9 cellular contexts compared by ENCODE assay signal in genomic region chr7:41702635-41703371, GRCh38. TPM values are rescaled to one million over a fixed set of nuclear protein-coding genes. Genes with fewer than 3 reads are reported as not detected.
DNase-seq lines count a peak whose midpoint lies in the region; ATAC-seq, FAIRE-seq and TF ChIP-seq lines count a peak whose summit lies in the region.
"Had no signal": no experiment of that assay in that cellular context is flagged by ENCODE, and none has a peak within 500 bp of the region (broad histone marks: within the 10 kb centered on the region; RNA-seq: fewer than 3 reads in every experiment).

TSS of gene INHBA (minus strand) at chr7:41703090. CDS start at chr7:41700374, 2,716 bp downstream.

- H4K20me1 ChIP-seq in astrocyte (ENCODE audit: insufficient read depth, low read length) (peaks cover 27% of the 10 kb centered on the region), smooth muscle cell (ENCODE audit: low read depth) (peaks cover 40% of the 10 kb centered on the region)

- H3K4me3 ChIP-seq in astrocyte (ENCODE audit: insufficient read depth, low read depth, low read length) (peak within 1 kb of the TSS; percentile 91), smooth muscle cell (peak within 1 kb of the TSS; percentile 55)

- H3K9me3 Mint-ChIP-seq in astrocyte (ENCODE audit: unreplicated experiment), result no peaks in the 10 kb centered on the region

- no peaks in the 10 kb centered on the region for H3K27me3 Mint-ChIP-seq in astrocyte (ENCODE audit: low read depth, unreplicated experiment)

- H3K4me1 ChIP-seq in astrocyte (ENCODE audit: insufficient read depth, low read length) (peaks cover 27% of the 10 kb centered on the region), smooth muscle cell (ENCODE audit: low read depth) (peaks cover 12% of the 10 kb centered on the region)

- peaks cover 71% of the 10 kb centered on the region for H3K79me2 ChIP-seq in astrocyte (ENCODE audit: insufficient read depth, low read length)
- peaks cover 49% of the 10 kb centered on the region for H3K79me2 ChIP-seq in smooth muscle cell (ENCODE audit: low read depth)

- FAIRE-seq in astrocyte (lab: Jason Lieb, UNC), result peak; percentile 96

- intact Hi-C loops in left ventricle myocardium superior (cut with micrococcal nuclease), result no loop called here

- TF ChIP-seq CTCF in astrocyte (IDR thresholded peaks at IDR 0.05; ENCODE audit: insufficient read depth, low read depth, low read length), result no peak
- TF ChIP-seq CTCF in smooth muscle cell (IDR thresholded peaks at IDR 0.05; ENCODE audit: borderline replicate concordance, insufficient read depth, poor library complexity, severe bottlenecking), result no peak

- peak within 1 kb of the TSS; percentile 82 for H3K27ac Mint-ChIP-seq in astrocyte (ENCODE audit: unreplicated experiment)

- peaks cover 8% of the 10 kb centered on the region for H3K36me3 ChIP-seq in astrocyte (ENCODE audit: insufficient read depth, low read length)
- H3K36me3 ChIP-seq in smooth muscle cell (ENCODE audit: low read depth), result no peaks in the 10 kb centered on the region

- H3K36me3 Mint-ChIP-seq in astrocyte (ENCODE audit: low read depth, unreplicated experiment), result peaks cover 8% of the 10 kb centered on the region

- peak within 1 kb of the TSS; percentile 99 for H3K4me3 Mint-ChIP-seq in astrocyte (ENCODE audit: unreplicated experiment)

- H3K4me2 ChIP-seq in astrocyte (ENCODE audit: low read length) (peak within 1 kb of the TSS; percentile 95), smooth muscle cell (peak within 1 kb of the TSS; percentile 89)

- peaks cover 31% of the 10 kb centered on the region for H3K4me1 Mint-ChIP-seq in astrocyte (ENCODE audit: low read depth, unreplicated experiment)

- peaks cover 30% of the 10 kb centered on the region for H3F3A ChIP-seq in smooth muscle cell (ENCODE audit: low read depth)

- H2AFZ ChIP-seq in astrocyte (ENCODE audit: low read depth, low read length) (no peak within 1 kb of the TSS), smooth muscle cell (ENCODE audit: low read depth) (no peak within 1 kb of the TSS)

- H3K9me3 ChIP-seq in astrocyte (ENCODE audit: insufficient read depth, low read depth, low read length) (no peaks in the 10 kb centered on the region), smooth muscle cell (replicated peaks; ENCODE audit: low read depth) (no peaks in the 10 kb centered on the region)

- DNase-seq in HPDE6-E6E7 (ENCODE audit: extremely low spot score) (peak; percentile 60), astrocyte (ENCODE audit: low read depth) (peak; percentile 96), left ventricle myocardium superior (no peak), smooth muscle cell (lab: John Stamatoyannopoulos, UW; ENCODE audit: unreplicated experiment) (no peak), NCI-H2029 (lab: John Stamatoyannopoulos, UW) (no peak), NCI-H1048 (lab: John Stamatoyannopoulos, UW) (no peak)
- DNase-seq in activated CD4-positive, CD25-positive, alpha-beta regulatory T cell (lab: John Stamatoyannopoulos, UW), result no peak
- DNase-seq: stimulated activated naive CD4-positive, alpha-beta T cell treated with Interleukin-2 at 50 U/mL for 16 hours had no signal

- no peaks in the 10 kb centered on the region for H3K27me3 ChIP-seq in astrocyte (ENCODE audit: insufficient read depth, low read length)
- no peaks in the 10 kb centered on the region for H3K27me3 ChIP-seq in smooth muscle cell (ENCODE audit: low read depth)

- 57% methylated on average over 3 of the region's 3 CpGs for WGBS in smooth muscle cell (ENCODE audit: low lambda C conversion rate)

- peak within 1 kb of the TSS; percentile 98 for H3K9ac ChIP-seq in astrocyte (ENCODE audit: low read length)
- peak within 1 kb of the TSS; percentile 85 for H3K9ac ChIP-seq in smooth muscle cell (ENCODE audit: low read depth)

- H3K27ac ChIP-seq in astrocyte (ENCODE audit: low read depth, low read length) (peak within 1 kb of the TSS; percentile 91), smooth muscle cell (ENCODE audit: low read depth) (peak within 1 kb of the TSS; percentile 94)

- peak; percentile 16 for ATAC-seq in left ventricle myocardium superior
- no peak for ATAC-seq in GM18502 (IDR thresholded peaks at IDR 0.05; ENCODE audit: poor library complexity, unreplicated experiment)

RNA-seq across cellular contexts. Expression of gene INHBA, which starts in this region (rescaled TPM):
- 103 and 164 TPM in 2 replicates for total RNA-seq in astrocyte
- 1.5 TPM for total RNA-seq in left ventricle myocardium superior
- total RNA-seq in smooth muscle cell, result 257 and 290 TPM in 2 replicates
- 297 and 326 TPM in 2 replicates for polyA plus RNA-seq in smooth muscle cell

Comparison
In these comparisons a context has a peak if more than half of its experiments do, and no peak if none do; other contexts are left out.
1. RNA of gene INHBA (total RNA-seq): 257 to 290 TPM in smooth muscle cell and 103 to 164 TPM in astrocyte; 1.5 TPM in left ventricle myocardium superior (single experiment); every median in the first group is over 10 times any median in the second.
2. DNase-seq: peak in HPDE6-E6E7 (single experiment) and astrocyte (single experiment); none in left ventricle myocardium superior (single experiment), smooth muscle cell (single experiment), NCI-H2029 (single experiment), activated CD4-positive, CD25-positive, alpha-beta regulatory T cell (0 of 4) and NCI-H1048 (single experiment).